Comparison of ENCODE assay signal across 9 cellular contexts in the genomic region with DNA sequence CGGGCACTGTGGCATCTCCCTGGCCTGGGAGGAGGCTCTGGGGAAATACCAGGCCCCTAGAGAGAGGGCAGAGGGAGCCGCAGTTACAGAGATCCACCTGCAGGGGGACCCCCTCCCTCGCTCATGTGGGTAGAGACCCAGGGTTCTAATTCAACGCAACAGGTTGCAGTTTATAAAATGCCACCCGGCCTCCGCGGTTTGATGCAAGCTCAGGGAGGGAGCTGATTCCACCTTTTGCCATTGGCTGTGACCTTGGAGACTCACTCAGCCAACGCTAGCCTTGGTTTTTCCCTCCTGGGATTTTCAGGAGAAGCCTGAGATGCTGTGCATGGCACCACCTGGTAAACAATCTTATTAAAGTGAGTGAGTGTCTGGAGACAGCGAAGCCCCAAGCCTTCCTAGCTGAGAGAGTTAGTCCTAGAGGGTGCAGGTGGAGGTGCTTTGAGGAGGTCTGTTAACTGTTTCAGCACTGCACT. TPM values are rescaled to one million over a fixed set of nuclear protein-coding genes. Genes with fewer than 3 reads are reported as not detected.
DNase-seq lines count a peak whose midpoint lies in the region; ATAC-seq and TF ChIP-seq lines count a peak whose summit lies in the region.
"Had no signal": no experiment of that assay in that cellular context is flagged by ENCODE, and none has a peak within 500 bp of the region (broad histone marks: within the 10 kb centered on the region; RNA-seq: fewer than 3 reads in every experiment).

No MANE protein-coding gene starts in this region.

- intact Hi-C loops in CD14-positive monocyte (cut with micrococcal nuclease): loop anchor here (2.0 kb wide), 1 partner anchor 74 kb away; no protein-coding TSS in a partner anchor
- intact Hi-C loops in esophagus muscularis mucosa (cut with DNase I): loop anchor here (2.0 to 10.0 kb wide), 2 partner anchors 74 to 230 kb away; no protein-coding TSS in a partner anchor
- intact Hi-C loops in natural killer cell (cut with micrococcal nuclease): loop anchor here (1.0 to 2.0 kb wide), 3 partner anchors 74 to 228 kb away; no protein-coding TSS in a partner anchor

- TF ChIP-seq POLR2A in esophagus muscularis mucosa (IDR thresholded peaks at IDR 0.05; ENCODE audit: low read depth): no peak

- H3K9me2 ChIP-seq in OCI-LY1 (ENCODE audit: low read depth, low read length): no peaks in the 10 kb centered on the region

- no peak overlapping the region for H3K4me2 ChIP-seq in OCI-LY1 (ENCODE audit: low read length)

- peaks cover 12% of the 10 kb centered on the region for H3K4me1 Mint-ChIP-seq in CD14-positive monocyte
- H3K4me1 Mint-ChIP-seq in natural killer cell: peaks cover 0 to 6% of the 10 kb centered on the region in 2 donors
- H3K4me1 Mint-ChIP-seq: IgD-negative memory B cell had no signal

- DNase-seq in CD14-positive monocyte (ENCODE audit: low spot score) (peak; percentile 54), esophagus muscularis mucosa (ENCODE audit: extremely low spot score) (no peak), natural killer cell (peak; percentile 54)
- peak; percentile 88 for DNase-seq in activated CD8-positive, alpha-beta memory T cell treated with anti-CD3 and anti-CD28 coated beads, Interleukin-2, amount 50 U/mL, for 48 hours
- peak; percentile 22 to 75 (median 53) for DNase-seq in stimulated activated naive CD4-positive, alpha-beta T cell (lab: John Stamatoyannopoulos, UW)

- H3K27me3 Mint-ChIP-seq in CD14-positive monocyte (ENCODE audit: low read depth in 3 of 3) (peaks cover 7 to 34% (median 22%) of the 10 kb centered on the region in 3 donors), natural killer cell (ENCODE audit: low read depth in 2 of 2) (peaks cover 11 to 26% of the 10 kb centered on the region in 2 donors)

- no peak overlapping the region for H3K27ac Mint-ChIP-seq in CD14-positive monocyte
- no peak overlapping the region for H3K27ac Mint-ChIP-seq in natural killer cell
- H3K27ac Mint-ChIP-seq: IgD-negative memory B cell had no signal

- H3K9ac ChIP-seq in OCI-LY1 (ENCODE audit: low read length): no peak overlapping the region

- POLR2A ChIA-PET in HEK293 (lab: Yijun Ruan, JAX): interaction anchor here (0.8 to 1.9 kb wide), 3 partner anchors 74 to 88 kb away, joined by 3 to 5 read pairs (median 4); a partner anchor contains a TSS

- TF ChIP-seq EP300 in esophagus muscularis mucosa (IDR thresholded peaks at IDR 0.05): no peak

- H3K27me3 ChIP-seq in OCI-LY1 (ENCODE audit: insufficient read depth, low read length) (peaks cover 10% of the 10 kb centered on the region; the same call in 1 of the 2 replicates), esophagus muscularis mucosa (peaks cover 0 to 4% (median 0%) of the 10 kb centered on the region in 4 donors)

- no peak overlapping the region for H2AFZ ChIP-seq in OCI-LY1 (ENCODE audit: low read length)

- WGBS in esophagus muscularis mucosa: 7% methylated on average over 9 of the region's 9 CpGs

- H3F3A ChIP-seq in OCI-LY1 (ENCODE audit: insufficient read depth, low read length): no peaks in the 10 kb centered on the region

- H3K36me3 ChIP-seq in HEK293 (ENCODE audit: control insufficient read depth in 2 of 2, insufficient read depth in 1 of 2, low read length in 2 of 2) (no peaks in the 10 kb centered on the region), OCI-LY1 (ENCODE audit: insufficient read depth, low read length) (no peaks in the 10 kb centered on the region), esophagus muscularis mucosa (no peaks in the 10 kb centered on the region)

- H3K9me3 ChIP-seq in HEK293 (ENCODE audit: control insufficient read depth, insufficient read depth, low read depth, low read length) (no peaks in the 10 kb centered on the region), OCI-LY1 (ENCODE audit: low read length) (no peaks in the 10 kb centered on the region), esophagus muscularis mucosa (no peaks in the 10 kb centered on the region)

- H3K27ac ChIP-seq in HEK293 (ENCODE audit: extremely low read depth, low read depth, low read length) (no peak overlapping the region), OCI-LY1 (ENCODE audit: low read depth, low read length, poor library complexity, severe bottlenecking) (no peak overlapping the region), esophagus muscularis mucosa (replicated peaks in 1 of 4) (no peak overlapping the region)

- H3K79me2 ChIP-seq in OCI-LY1 (ENCODE audit: insufficient read depth, low read length): no peaks in the 10 kb centered on the region

- H3K4me1 ChIP-seq in HEK293 (ENCODE audit: control insufficient read depth, insufficient read depth, low read length) (peaks cover 4% of the 10 kb centered on the region), OCI-LY1 (ENCODE audit: insufficient read depth, low read length, severe bottlenecking) (no peaks in the 10 kb centered on the region), esophagus muscularis mucosa (peaks cover 3 to 29% (median 24%) of the 10 kb centered on the region in 4 donors)

- H3K4me3 Mint-ChIP-seq in CD14-positive monocyte (no peak overlapping the region), natural killer cell (no peak overlapping the region)
- H3K4me3 Mint-ChIP-seq: IgD-negative memory B cell had no signal

- H3K4me3 ChIP-seq in HEK293 (ENCODE audit: low read depth, low read length): no peak overlapping the region
- H3K4me3 ChIP-seq in OCI-LY1 (ENCODE audit: low read depth, low read length, poor library complexity, severe bottlenecking): no peak overlapping the region
- no peak overlapping the region for H3K4me3 ChIP-seq in esophagus muscularis mucosa

- no peaks in the 10 kb centered on the region for H3K36me3 Mint-ChIP-seq in CD14-positive monocyte
- H3K36me3 Mint-ChIP-seq in natural killer cell: no peaks in the 10 kb centered on the region

- CTCF ChIA-PET in HEK293 (lab: Yijun Ruan, JAX): interaction anchor here (0.6 to 8.0 kb wide), 55 partner anchors 9 to 616 kb away, joined by 3 to 336 read pairs (median 4); a partner anchor contains a TSS

- peak; percentile 96 for TF ChIP-seq CTCF in CD14-positive monocyte (IDR thresholded peaks at IDR 0.05)
- TF ChIP-seq CTCF in HEK293 (tag by site-specific recombination; IDR thresholded peaks at IDR 0.05): peak; percentile 76
- peak; percentile 89 for TF ChIP-seq CTCF in OCI-LY1 (IDR thresholded peaks at IDR 0.05; ENCODE audit: low read length)
- TF ChIP-seq CTCF in esophagus muscularis mucosa (IDR thresholded peaks at IDR 0.05): peak; percentile 90 to 96 (median 95)
- TF ChIP-seq CTCF in natural killer cell (IDR thresholded peaks at IDR 0.05): peak; percentile 96

- ATAC-seq in natural killer cell (peak; percentile 79 to 97 (median 92)), HG03378 (IDR thresholded peaks at IDR 0.05; ENCODE audit: unreplicated experiment) (no peak)

- no peaks in the 10 kb centered on the region for H4K20me1 ChIP-seq in OCI-LY1 (ENCODE audit: insufficient read depth, low read length)

- H3K9me3 Mint-ChIP-seq in CD14-positive monocyte: no peaks in the 10 kb centered on the region
- no peaks in the 10 kb centered on the region for H3K9me3 Mint-ChIP-seq in natural killer cell
- H3K9me3 Mint-ChIP-seq: IgD-negative memory B cell had no signal

TF ChIP-seq in HEK293, 187 proteins besides CTCF, POLR2A, EP300 and RAD21 (continues in another document):
- TF ChIP-seq SCRT1 (tag by site-specific recombination; IDR thresholded peaks at IDR 0.05; ENCODE audit: borderline replicate concordance) (peak; percentile 96), ZBTB17 (tag by site-specific recombination; IDR thresholded peaks at IDR 0.05) (no peak), ZBTB1 (tag by site-specific recombination; IDR thresholded peaks at IDR 0.05) (no peak), ZBTB20 (tag by site-specific recombination; IDR thresholded peaks at IDR 0.05) (no peak), ZNF660 (tag by site-specific recombination; IDR thresholded peaks at IDR 0.05) (peak; percentile 33; the same call in 1 of the 2 replicates), ZNF510 (tag by site-specific recombination; IDR thresholded peaks at IDR 0.05; ENCODE audit: insufficient replicate concordance) (no peak), ZNF354C (tag by site-specific recombination; IDR thresholded peaks at IDR 0.05; ENCODE audit: borderline replicate concordance, low read depth) (no peak), ZNF132 (tag by site-specific recombination; IDR thresholded peaks at IDR 0.05; ENCODE audit: borderline replicate concordance) (no peak), GLIS1 (tag by site-specific recombination; IDR thresholded peaks at IDR 0.05) (peak; percentile 48; the same call in 1 of the 2 replicates), ZNF211 (tag by site-specific recombination; IDR thresholded peaks at IDR 0.05; ENCODE audit: low read depth) (no peak), ZBTB48 (tag by site-specific recombination; IDR thresholded peaks at IDR 0.05) (peak; percentile 74; the same call in 1 of the 2 replicates), MEIS1 (CRISPR knock-in tag; IDR thresholded peaks at IDR 0.05; ENCODE audit: borderline replicate concordance) (no peak)
- TF ChIP-seq, protein P1, sequence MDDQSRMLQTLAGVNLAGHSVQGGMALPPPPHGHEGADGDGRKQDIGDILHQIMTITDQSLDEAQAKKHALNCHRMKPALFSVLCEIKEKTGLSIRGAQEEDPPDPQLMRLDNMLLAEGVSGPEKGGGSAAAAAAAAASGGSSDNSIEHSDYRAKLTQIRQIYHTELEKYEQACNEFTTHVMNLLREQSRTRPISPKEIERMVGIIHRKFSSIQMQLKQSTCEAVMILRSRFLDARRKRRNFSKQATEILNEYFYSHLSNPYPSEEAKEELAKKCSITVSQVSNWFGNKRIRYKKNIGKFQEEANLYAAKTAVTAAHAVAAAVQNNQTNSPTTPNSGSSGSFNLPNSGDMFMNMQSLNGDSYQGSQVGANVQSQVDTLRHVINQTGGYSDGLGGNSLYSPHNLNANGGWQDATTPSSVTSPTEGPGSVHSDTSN (CRISPR knock-in tag; IDR thresholded peaks at IDR 0.05): no peak
- TF ChIP-seq, protein P2, sequence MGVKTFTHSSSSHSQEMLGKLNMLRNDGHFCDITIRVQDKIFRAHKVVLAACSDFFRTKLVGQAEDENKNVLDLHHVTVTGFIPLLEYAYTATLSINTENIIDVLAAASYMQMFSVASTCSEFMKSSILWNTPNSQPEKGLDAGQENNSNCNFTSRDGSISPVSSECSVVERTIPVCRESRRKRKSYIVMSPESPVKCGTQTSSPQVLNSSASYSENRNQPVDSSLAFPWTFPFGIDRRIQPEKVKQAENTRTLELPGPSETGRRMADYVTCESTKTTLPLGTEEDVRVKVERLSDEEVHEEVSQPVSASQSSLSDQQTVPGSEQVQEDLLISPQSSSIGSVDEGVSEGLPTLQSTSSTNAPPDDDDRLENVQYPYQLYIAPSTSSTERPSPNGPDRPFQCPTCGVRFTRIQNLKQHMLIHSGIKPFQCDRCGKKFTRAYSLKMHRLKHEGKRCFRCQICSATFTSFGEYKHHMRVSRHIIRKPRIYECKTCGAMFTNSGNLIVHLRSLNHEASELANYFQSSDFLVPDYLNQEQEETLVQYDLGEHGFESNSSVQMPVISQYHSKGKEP (tag by site-specific recombination; IDR thresholded peaks at IDR 0.05): peak; percentile 77

RNA-seq across cellular contexts. Expression of a gene that starts 12.1 kb away (rescaled TPM):
- polyA plus RNA-seq in CD14-positive monocyte: not detected
- total RNA-seq in esophagus muscularis mucosa: 1 to 10 TPM in 1 of 4 donors, under 1 TPM in 2, not detected in 1; under 0.01 to 1.1 (median 0.29) TPM
- not detected for total RNA-seq in natural killer cell
- polyA plus RNA-seq: IgD-negative memory B cell had no signal

RNA-seq across cellular contexts. Expression of a gene that starts 25.9 kb away (rescaled TPM):
- polyA plus RNA-seq in CD14-positive monocyte: 100 to 1,000 TPM; 214 to 280 TPM
- total RNA-seq in esophagus muscularis mucosa (100 to 1,000 TPM; 157 to 210 (median 183) TPM), natural killer cell (100 to 1,000 TPM; 175 to 188 (median 179) TPM)
